25 cellular contexts compared by ENCODE assay signal in the genomic region with DNA sequence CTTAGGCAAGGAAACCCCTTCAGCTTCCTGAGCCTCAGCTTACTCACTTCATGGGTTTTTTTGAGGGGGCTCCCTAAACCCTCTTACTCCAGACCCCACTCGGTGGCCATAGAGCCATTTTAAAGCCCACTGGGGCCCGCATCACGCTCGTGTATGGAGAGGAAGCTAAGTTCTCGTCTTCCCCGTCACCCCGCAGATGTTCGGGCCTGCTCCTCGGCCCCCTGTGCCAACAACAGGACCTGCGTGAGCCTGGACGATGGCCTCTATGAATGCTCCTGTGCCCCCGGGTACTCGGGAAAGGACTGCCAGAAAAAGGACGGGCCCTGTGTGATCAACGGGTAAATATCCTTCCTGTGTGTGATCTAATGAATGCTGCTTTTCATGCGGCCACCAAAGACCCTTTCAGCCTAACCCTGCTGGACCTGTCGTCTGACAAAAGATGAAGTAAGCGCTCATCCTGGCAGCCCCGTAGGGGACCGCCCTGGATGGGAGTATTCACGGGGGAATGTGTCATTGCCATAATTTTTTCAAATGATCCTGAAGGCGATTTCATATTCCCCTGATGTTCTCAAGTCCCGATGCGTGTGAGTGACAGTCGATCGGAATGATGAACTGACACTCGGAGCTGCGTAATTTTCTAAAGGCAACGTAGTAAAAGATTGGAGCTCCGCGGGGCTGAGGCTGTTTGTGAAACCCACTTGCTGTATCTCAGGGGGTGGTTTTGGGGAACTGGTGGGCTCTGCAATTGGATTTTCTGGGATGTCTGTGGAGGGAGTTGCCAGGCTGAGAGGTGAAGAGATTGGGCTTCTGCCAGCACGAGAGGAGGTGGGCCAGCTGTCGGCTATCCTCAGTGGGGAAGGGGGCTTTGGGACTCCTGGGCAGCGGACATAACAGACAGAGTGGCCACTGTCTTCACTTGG. TPM values are rescaled to one million over a fixed set of nuclear protein-coding genes. Genes with fewer than 3 reads are reported as not detected.
A peak's percentile ranks its signal among the peaks of the same experiment; 100 is the strongest.
DNase-seq lines count a peak whose midpoint lies in the region; ATAC-seq, FAIRE-seq and TF ChIP-seq lines count a peak whose summit lies in the region.
"Had no signal": no experiment of that assay in that cellular context is flagged by ENCODE, and none has a peak within 500 bp of the region (broad histone marks: within the 10 kb centered on the region; RNA-seq: fewer than 3 reads in every experiment).

No MANE protein-coding gene starts in this region.

- intact Hi-C loops in left cardiac atrium (cut with DNase I), result no loop called here
- intact Hi-C loops in right cardiac atrium (cut with DNase I), result no loop called here
- intact Hi-C loops in HepG2 (cut with micrococcal nuclease; ENCODE audit: unreplicated experiment), result no loop called here

- H3K27me3 ChIP-seq in right cardiac atrium (ENCODE audit: control insufficient read depth, insufficient read depth) (no peaks in the 10 kb centered on the region), HepG2 (ENCODE audit: control insufficient read depth in 1 of 2, insufficient read depth in 2 of 2, low read length in 2 of 2) (no peaks in the 10 kb centered on the region; a peak in 1 of 5 replicates), osteoblast (ENCODE audit: insufficient read depth, low read length) (peaks cover 46% of the 10 kb centered on the region)

- TF ChIP-seq CTCF in HepG2 (CRISPR knock-in tag; IDR thresholded peaks at IDR 0.05) (no peak), osteoblast (IDR thresholded peaks at IDR 0.05; ENCODE audit: extremely low read depth, low read depth, low read length) (no peak)

- no peaks in the 10 kb centered on the region for H3K4me1 ChIP-seq in right cardiac atrium (ENCODE audit: control insufficient read depth, insufficient read depth, low read length)
- H3K4me1 ChIP-seq in HepG2 (ENCODE audit: insufficient read depth, low read length), result peaks cover 25% of the 10 kb centered on the region
- no peaks in the 10 kb centered on the region for H3K4me1 ChIP-seq in osteoblast (ENCODE audit: insufficient read depth, low read length)

- in situ Hi-C loops in HepG2 (cut with HindIII; ENCODE audit: extremely low pct_ligation_motif_present, low pct_unique_long_range_greater_than_20kb), result no loop called here

- H3K27ac ChIP-seq in right cardiac atrium (ENCODE audit: low read length) (no peak overlapping the region), HepG2 (ENCODE audit: extremely low read length, insufficient read depth, low read length) (no peak overlapping the region), osteoblast (ENCODE audit: low read depth, low read length) (no peak overlapping the region)

- H3K9me3 ChIP-seq in right cardiac atrium (ENCODE audit: control insufficient read depth, low read length), result no peaks in the 10 kb centered on the region
- no peaks in the 10 kb centered on the region for H3K9me3 ChIP-seq in HepG2 (ENCODE audit: low read length)
- no peaks in the 10 kb centered on the region for H3K9me3 ChIP-seq in osteoblast (ENCODE audit: low read depth, low read length)

- DNase-seq in left cardiac atrium, result peak; percentile 2
- DNase-seq in right cardiac atrium, result no peak
- DNase-seq in HepG2 (ENCODE audit: low spot score), result no peak
- DNase-seq in osteoblast (ENCODE audit: insufficient read length, low spot score, missing footprints), result peak; percentile 85
- DNase-seq in OCI-M2 (lab: John Stamatoyannopoulos, UW; ENCODE audit: unreplicated experiment), result no peak
- no peak for DNase-seq in D341Med (ENCODE audit: low spot score)
- DNase-seq in COLO668 (lab: John Stamatoyannopoulos, UW; ENCODE audit: unreplicated experiment), result no peak
- no peak for DNase-seq in HCEC 1CT
- DNase-seq: CD4-positive, alpha-beta memory T cell; DMS79; HFFc6; NCI-H187; NCI-H2107; NCI-H226; NCI-H524; NCI-H82; OCI-M1 had no signal

- H3K79me2 ChIP-seq in HepG2 (ENCODE audit: insufficient read depth, low read length), result peaks cover 15% of the 10 kb centered on the region
- H3K79me2 ChIP-seq in osteoblast (ENCODE audit: insufficient read depth, low read length), result no peaks in the 10 kb centered on the region

- TF ChIP-seq POLR2A in HepG2 (IDR thresholded peaks at IDR 0.05; ENCODE audit: insufficient read depth in 1 of 2, low read depth in 2 of 2, low read length in 2 of 2), result no peak

- H2AFZ ChIP-seq in HepG2 (ENCODE audit: low read length) (no peak overlapping the region), osteoblast (ENCODE audit: low read length) (no peak overlapping the region)

- H3K4me3 ChIP-seq in right cardiac atrium (ENCODE audit: low read length) (no peak overlapping the region), HepG2 (replicated peaks in 1 of 3; ENCODE audit: insufficient read depth in 1 of 3, low read depth in 2 of 3, low read length in 3 of 3) (no peak overlapping the region), osteoblast (ENCODE audit: insufficient read depth, low read length) (no peak overlapping the region)

- TF ChIP-seq RAD21 in HepG2 (CRISPR knock-in tag; IDR thresholded peaks at IDR 0.05), result no peak

- H3K4me2 ChIP-seq in HepG2 (ENCODE audit: low read depth, low read length) (no peak overlapping the region), osteoblast (ENCODE audit: insufficient read depth, low read length) (no peak overlapping the region)

- H4K20me1 ChIP-seq in HepG2 (ENCODE audit: insufficient read depth, low read length) (no peaks in the 10 kb centered on the region), osteoblast (ENCODE audit: insufficient read depth, low read length) (no peaks in the 10 kb centered on the region)

- POLR2A ChIA-PET in HepG2 (lab: Yijun Ruan, JAX), result interaction anchor here (1.6 kb wide), 1 partner anchor 39 kb away, joined by 3 read pairs; no protein-coding TSS in a partner anchor

- TF ChIP-seq EP300 in HepG2 (IDR thresholded peaks at IDR 0.05; ENCODE audit: low read depth in 2 of 2, low read length in 2 of 2) (no peak), HepG2 (CRISPR knock-in tag; IDR thresholded peaks at IDR 0.05; ENCODE audit: borderline replicate concordance) (no peak)

- ATAC-seq in left cardiac atrium, result no peak
- ATAC-seq in right cardiac atrium, result no peak
- ATAC-seq in HepG2, result no peak

- WGBS in right cardiac atrium, result 77% methylated on average over 34 of the region's 34 CpGs
- 95% methylated on average over 34 of the region's 34 CpGs for WGBS in HepG2 (ENCODE audit: low lambda C conversion rate)

- H3K9ac ChIP-seq in HepG2 (ENCODE audit: insufficient read depth, low read depth, low read length), result no peak overlapping the region

- no TSS peak for BruUV-seq in HepG2 (replicated peaks; lab: Mats Ljungman, UMichigan)

- FAIRE-seq in HepG2 (lab: Jason Lieb, UNC), result no peak
- FAIRE-seq: A204.1, D721Med, GM12892, GM18507, H1 had no signal

- H3K36me3 ChIP-seq in HepG2 (replicated peaks in 1 of 2; ENCODE audit: control insufficient read depth in 1 of 2, insufficient read depth in 2 of 2, low read length in 2 of 2) (peaks cover 3 to 39% of the 10 kb centered on the region in 2 experiments), osteoblast (ENCODE audit: insufficient read depth, low read length) (no peaks in the 10 kb centered on the region)

- CTCF ChIA-PET in HepG2 (lab: Yijun Ruan, JAX; ENCODE audit: low intra/inter-chr PET ratio, low total read pairs), result no interaction called here

TF ChIP-seq in HepG2, 621 proteins besides CTCF, POLR2A, EP300 and RAD21 (continues in another document):
- TF ChIP-seq, protein P1, sequence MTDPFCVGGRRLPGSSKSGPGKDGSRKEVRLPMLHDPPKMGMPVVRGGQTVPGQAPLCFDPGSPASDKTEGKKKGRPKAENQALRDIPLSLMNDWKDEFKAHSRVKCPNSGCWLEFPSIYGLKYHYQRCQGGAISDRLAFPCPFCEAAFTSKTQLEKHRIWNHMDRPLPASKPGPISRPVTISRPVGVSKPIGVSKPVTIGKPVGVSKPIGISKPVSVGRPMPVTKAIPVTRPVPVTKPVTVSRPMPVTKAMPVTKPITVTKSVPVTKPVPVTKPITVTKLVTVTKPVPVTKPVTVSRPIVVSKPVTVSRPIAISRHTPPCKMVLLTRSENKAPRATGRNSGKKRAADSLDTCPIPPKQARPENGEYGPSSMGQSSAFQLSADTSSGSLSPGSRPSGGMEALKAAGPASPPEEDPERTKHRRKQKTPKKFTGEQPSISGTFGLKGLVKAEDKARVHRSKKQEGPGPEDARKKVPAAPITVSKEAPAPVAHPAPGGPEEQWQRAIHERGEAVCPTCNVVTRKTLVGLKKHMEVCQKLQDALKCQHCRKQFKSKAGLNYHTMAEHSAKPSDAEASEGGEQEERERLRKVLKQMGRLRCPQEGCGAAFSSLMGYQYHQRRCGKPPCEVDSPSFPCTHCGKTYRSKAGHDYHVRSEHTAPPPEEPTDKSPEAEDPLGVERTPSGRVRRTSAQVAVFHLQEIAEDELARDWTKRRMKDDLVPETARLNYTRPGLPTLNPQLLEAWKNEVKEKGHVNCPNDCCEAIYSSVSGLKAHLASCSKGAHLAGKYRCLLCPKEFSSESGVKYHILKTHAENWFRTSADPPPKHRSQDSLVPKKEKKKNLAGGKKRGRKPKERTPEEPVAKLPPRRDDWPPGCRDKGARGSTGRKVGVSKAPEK (CRISPR knock-in tag; IDR thresholded peaks at IDR 0.05; ENCODE audit: borderline replicate concordance), result no peak

RNA-seq across cellular contexts. Expression of gene DLK1, which starts 5.4 kb away (rescaled TPM):
- total RNA-seq in left cardiac atrium (1 to 10 TPM in 1 of 2 donors, not detected in 1; 3.3 TPM), right cardiac atrium (not detected), HepG2 (2016; rRNA removed; fragmentation: Illumina TruSeq; extraction: Trizol) (48.2 and 95.5 TPM in 2 replicates), osteoblast (not detected in 2 replicates)
- polyA plus RNA-seq in right cardiac atrium (0.07 TPM), HepG2 (2011; rRNA removed) (312 and 395 TPM in 2 replicates)
- 20.1 and 21.5 TPM in 2 replicates for total RNA-seq in HepG2 (2016; cell fraction: cytosol; rRNA removed; fragmentation: Illumina TruSeq; extraction: Trizol; ENCODE audit: low read depth)
- total RNA-seq in HepG2 (2016; cell fraction: insoluble cytoplasmic fraction; rRNA removed; fragmentation: Illumina TruSeq; extraction: Trizol), result 42.8 and 103 TPM in 2 replicates
- 36.0 and 50.6 TPM in 2 replicates for total RNA-seq in HepG2 (2016; cell fraction: membrane; rRNA removed; fragmentation: Illumina TruSeq; extraction: Trizol)
- 89.0 and 105 TPM in 2 replicates for total RNA-seq in HepG2 (2016; cell fraction: nucleus; rRNA removed; fragmentation: Illumina TruSeq; extraction: Trizol)
- polyA plus RNA-seq in HepG2 (2011; cell fraction: cytosol; rRNA removed), result 265 and 361 TPM in 2 replicates
- 341 and 399 TPM in 2 replicates for polyA plus RNA-seq in HepG2 (2011; cell fraction: nucleus; rRNA removed)
- 757 and 768 TPM in 2 replicates for polyA plus RNA-seq in HepG2 (2012)
- 47.2 and 71.3 TPM in 2 replicates for polyA plus RNA-seq in HepG2 (2016; cell fraction: cytosol; fragmentation: Illumina TruSeq; extraction: Trizol; ENCODE audit: low read depth)
- 105 and 121 TPM in 2 replicates for polyA plus RNA-seq in HepG2 (2016; cell fraction: insoluble cytoplasmic fraction; fragmentation: Illumina TruSeq; extraction: Trizol; ENCODE audit: low read depth)
- polyA plus RNA-seq in HepG2 (2016; cell fraction: membrane; fragmentation: Illumina TruSeq; extraction: Trizol; ENCODE audit: low read depth), result 59.9 and 79.2 TPM in 2 replicates
- polyA plus RNA-seq in HepG2 (2016; cell fraction: nucleus; fragmentation: Illumina TruSeq; extraction: Trizol; ENCODE audit: insufficient read depth, low read depth), result 324 and 361 TPM in 2 replicates
- 0.49 and 99.7 TPM in 2 replicates for polyA minus RNA-seq in HepG2 (2011; rRNA and poly(A)+ RNA removed; ENCODE audit: low replicate concordance)
- 86.7 and 119 TPM in 2 replicates for polyA minus RNA-seq in HepG2 (2011; cell fraction: cytosol; rRNA and poly(A)+ RNA removed)
- 18.8 and 31.0 TPM in 2 replicates for polyA minus RNA-seq in HepG2 (2011; cell fraction: nucleus; rRNA and poly(A)+ RNA removed)
- total RNA-seq: CD4-positive, alpha-beta memory T cell; HFFc6; M059J; RPMI7951 had no signal
- polyA plus RNA-seq: BJ; CD4-positive, alpha-beta memory T cell had no signal

Comparison
In these comparisons a context has a peak if more than half of its experiments do, and no peak if none do; other contexts are left out.
1. DNase-seq: peak in left cardiac atrium (single experiment) and osteoblast (single experiment); none in right cardiac atrium (0 of 3), HepG2 (single experiment), OCI-M2 (single experiment), D341Med (single experiment), COLO668 (single experiment) and HCEC 1CT (single experiment).
2. RNA of gene DLK1, which starts 5.4 kb away (total RNA-seq): 20.1 to 105 TPM in HepG2; 3.3 TPM in left cardiac atrium, not detected in right cardiac atrium and not detected in osteoblast; every median in the first group is over 4 times any median in the second.